ENCODE assay signal across 20 cellular contexts in the genomic region with DNA sequence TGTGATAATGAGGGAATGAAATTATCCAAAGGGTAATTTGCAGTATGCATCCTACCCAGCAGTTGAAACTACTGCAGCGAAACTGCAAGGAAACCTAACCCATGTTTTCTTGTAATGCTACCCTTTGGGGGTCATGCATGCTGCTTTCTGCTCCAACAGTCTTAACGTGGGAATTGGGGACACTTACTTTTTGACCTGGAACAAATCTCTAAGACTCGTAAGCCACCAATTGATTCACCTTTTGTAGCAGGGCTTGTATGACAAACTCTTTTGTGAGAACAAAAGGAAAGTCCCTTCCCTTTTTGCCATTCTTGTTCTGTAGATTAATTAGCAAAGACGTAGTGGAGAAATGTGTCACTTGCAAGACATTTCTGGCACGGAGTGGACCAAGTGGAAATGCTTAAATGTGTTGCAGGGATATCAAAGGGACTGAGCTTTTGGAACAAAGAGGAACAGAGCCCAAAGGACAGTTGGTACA. TPM values are rescaled to one million over a fixed set of nuclear protein-coding genes. Genes with fewer than 3 reads are reported as not detected.
DNase-seq lines count a peak whose midpoint lies in the region; ATAC-seq and TF ChIP-seq lines count a peak whose summit lies in the region.
"Had no signal": no experiment of that assay in that cellular context is flagged by ENCODE, and none has a peak within 500 bp of the region (broad histone marks: within the 10 kb centered on the region; RNA-seq: fewer than 3 reads in every experiment).

No MANE protein-coding gene starts in this region.

- H3K36me3 ChIP-seq in left ventricle myocardium inferior (no peaks in the 10 kb centered on the region), heart left ventricle (no peaks in the 10 kb centered on the region), tibial artery (no peaks in the 10 kb centered on the region)
- H3K36me3 ChIP-seq: esophagus squamous epithelium, lower lobe of right lung, MG63, vagina had no signal

- no peak for TF ChIP-seq CTCF in left ventricle myocardium inferior (IDR thresholded peaks at IDR 0.05; ENCODE audit: borderline replicate concordance)
- no peak for TF ChIP-seq CTCF in heart left ventricle (IDR thresholded peaks at IDR 0.05)
- no peak for TF ChIP-seq CTCF in tibial artery (IDR thresholded peaks at IDR 0.05)

- peak overlapping the region; percentile 46 for H3K27ac Mint-ChIP-seq in activated T-helper 17 cell treated with anti-CD3 and anti-CD28 coated beads, Interleukin-2, amount 50 U/mL, for 72 hours
- H3K27ac Mint-ChIP-seq: activated CD8-positive, alpha-beta T cell treated with anti-CD3 and anti-CD28 coated beads, Interleukin-2, amount 10 ng/mL, durations not matched to agents 7 days and 5 days had no signal

- intact Hi-C loops in left ventricle myocardium inferior (cut with micrococcal nuclease): no loop called here
- intact Hi-C loops in heart left ventricle (cut with DNase I): no loop called here
- intact Hi-C loops in tibial artery (cut with DNase I; ENCODE audit: low total_unique reads): no loop called here
- intact Hi-C loops in head of caudate nucleus (cut with DNase I): no loop called here

- 50 to 76% (median 61%) methylated on average over 5 of the region's 5 CpGs for WGBS in heart left ventricle, 4 donors

- H3K4me1 ChIP-seq in left ventricle myocardium inferior (peaks cover 89% of the 10 kb centered on the region), heart left ventricle (peaks cover 8 to 83% (median 62%) of the 10 kb centered on the region in 12 donors), tibial artery (peaks cover 0 to 96% (median 60%) of the 10 kb centered on the region in 4 donors)

- H3K4me3 Mint-ChIP-seq in activated T-helper 17 cell treated with anti-CD3 and anti-CD28 coated beads, Interleukin-2, amount 50 U/mL, for 72 hours: peak overlapping the region; percentile 29
- H3K4me3 Mint-ChIP-seq: activated CD8-positive, alpha-beta T cell treated with anti-CD3 and anti-CD28 coated beads, Interleukin-2, amount 10 ng/mL, durations not matched to agents 7 days and 5 days had no signal

- H3K9me3 Mint-ChIP-seq in activated T-helper 17 cell treated with anti-CD3 and anti-CD28 coated beads, Interleukin-2, amount 50 U/mL, for 72 hours: no peaks in the 10 kb centered on the region

- H3K27ac ChIP-seq in left ventricle myocardium inferior (replicated peaks): peak overlapping the region; percentile 7
- no peak overlapping the region for H3K27ac ChIP-seq in heart left ventricle
- peak overlapping the region; percentile 57 to 74 for H3K27ac ChIP-seq in tibial artery
- H3K27ac ChIP-seq: lower lobe of right lung, vagina, VCaP had no signal

- no peak overlapping the region for H3K4me3 ChIP-seq in left ventricle myocardium inferior
- H3K4me3 ChIP-seq in heart left ventricle: no peak overlapping the region
- H3K4me3 ChIP-seq in tibial artery: no peak overlapping the region
- H3K4me3 ChIP-seq: esophagus squamous epithelium, lower lobe of right lung, MG63, vagina had no signal

- H3K27me3 Mint-ChIP-seq in activated T-helper 17 cell treated with anti-CD3 and anti-CD28 coated beads, Interleukin-2, amount 50 U/mL, for 72 hours: no peaks in the 10 kb centered on the region

- no peak for DNase-seq in left ventricle myocardium inferior
- no peak for DNase-seq in heart left ventricle
- DNase-seq in tibial artery: no peak
- DNase-seq in head of caudate nucleus: no peak
- no peak for DNase-seq in DMS153 (lab: John Stamatoyannopoulos, UW)
- DNase-seq in NCI-H1092 treated with DMSO at 0.1 percent for 48 hours (lab: John Stamatoyannopoulos, UW): no peak
- DNase-seq: activated CD8-positive, alpha-beta T cell treated with anti-CD3 and anti-CD28 coated beads, Interleukin-2, amount 10 ng/mL, durations not matched to agents 7 days and 5 days; effector CD4-positive, alpha-beta T cell; EL; esophagus squamous epithelium; lower lobe of right lung; MG63; NCI-H2029; SHP77 treated with DMSO at 0.1 percent for 48 hours; T-helper 1 cell had no signal

- H3K9me3 ChIP-seq in left ventricle myocardium inferior (replicated peaks): no peaks in the 10 kb centered on the region
- no peaks in the 10 kb centered on the region for H3K9me3 ChIP-seq in heart left ventricle
- no peaks in the 10 kb centered on the region for H3K9me3 ChIP-seq in tibial artery
- H3K9me3 ChIP-seq: esophagus squamous epithelium, lower lobe of right lung, MG63, vagina had no signal

- ATAC-seq in heart left ventricle (no peak), HG02852 (IDR thresholded peaks at IDR 0.05; ENCODE audit: unreplicated experiment) (peak; percentile 41)
- peak; percentile 58 for ATAC-seq in activated T-helper 17 cell treated with anti-CD3 and anti-CD28 coated beads, Interleukin-2, amount 50 U/mL, for 72 hours (replicated peaks)
- ATAC-seq: activated CD8-positive, alpha-beta T cell treated with anti-CD3 and anti-CD28 coated beads, Interleukin-2, amount 10 ng/mL, durations not matched to agents 7 days and 5 days; lower lobe of right lung; sciatic nerve had no signal

- H3K36me3 Mint-ChIP-seq in activated T-helper 17 cell treated with anti-CD3 and anti-CD28 coated beads, Interleukin-2, amount 50 U/mL, for 72 hours (ENCODE audit: low read depth): no peaks in the 10 kb centered on the region

- H3K4me1 Mint-ChIP-seq in activated T-helper 17 cell treated with anti-CD3 and anti-CD28 coated beads, Interleukin-2, amount 50 U/mL, for 72 hours: peaks cover 39% of the 10 kb centered on the region

- no peak for TF ChIP-seq POLR2A in heart left ventricle (IDR thresholded peaks at IDR 0.05)

- H3K27me3 ChIP-seq in left ventricle myocardium inferior (ENCODE audit: low read depth) (no peaks in the 10 kb centered on the region), heart left ventricle (no peaks in the 10 kb centered on the region), tibial artery (no peaks in the 10 kb centered on the region)
- H3K27me3 ChIP-seq: esophagus squamous epithelium, MG63, vagina had no signal

RNA-seq across cellular contexts. Expression of a gene that starts 27.4 kb away (rescaled TPM):
- total RNA-seq in left ventricle myocardium inferior: 13.1 TPM
- 10 to 100 TPM in 8 of 9 donors, 1 to 10 TPM in 1; 9.8 to 20.1 (median 12.9) TPM for total RNA-seq in heart left ventricle
- polyA plus RNA-seq in heart left ventricle: 1 to 10 TPM; 4.5 to 6.4 TPM
- 10 to 100 TPM; 14.7 to 15.3 TPM for total RNA-seq in activated T-helper 17 cell treated with anti-CD3 and anti-CD28 coated beads, Interleukin-2, amount 50 U/mL, for 72 hours

Comparison
In these comparisons a context has a peak if more than half of its experiments do, and no peak if none do; other contexts are left out.
1. H3K27ac ChIP-seq: peak in left ventricle myocardium inferior (single experiment) and tibial artery (2 of 2); none in heart left ventricle (0 of 12).
2. ATAC-seq: peak in HG02852 (single experiment) and activated T-helper 17 cell treated with anti-CD3 and anti-CD28 coated beads, Interleukin-2, amount 50 U/mL, for 72 hours (single experiment); none in heart left ventricle (0 of 4).